In the genomic region with DNA sequence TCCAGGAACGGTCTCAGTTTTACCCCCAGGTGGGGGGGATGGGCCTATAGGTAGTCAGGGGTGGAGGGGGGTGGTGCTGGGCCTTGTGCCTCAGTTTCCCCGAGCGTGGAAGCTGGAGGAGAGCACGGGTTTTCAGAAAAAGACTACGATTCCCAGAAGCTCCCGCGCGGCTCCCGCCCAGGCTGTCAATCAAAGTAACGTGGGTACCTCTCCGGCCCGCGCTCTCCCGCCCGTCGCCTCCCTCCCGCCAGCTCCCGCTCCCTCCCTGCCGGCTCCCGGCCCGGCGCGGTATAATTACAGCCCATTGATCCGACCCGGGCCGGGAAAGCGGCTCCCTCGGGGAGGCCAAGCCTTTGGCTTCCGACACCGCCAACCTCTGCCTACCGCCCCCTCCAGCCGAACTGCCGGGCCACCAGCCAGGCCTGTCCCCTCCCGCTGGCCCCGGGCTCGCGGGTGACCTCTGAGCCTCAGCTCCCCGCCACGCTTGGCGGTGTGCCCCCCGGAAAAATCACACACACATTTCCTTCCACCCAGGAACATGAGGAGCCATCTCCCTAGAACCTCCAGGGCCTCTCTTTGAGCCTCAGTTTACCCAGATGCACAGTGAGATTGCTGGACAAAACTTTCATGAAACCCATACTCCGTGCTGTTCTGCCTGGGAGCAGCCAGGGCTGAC, we compare ENCODE assay signal across 1 cellular context.
TF ChIP-seq lines count a peak whose summit lies in the region.

No MANE protein-coding gene starts in this region.

TF ChIP-seq in IMR-90, 13 proteins besides CTCF, POLR2A, EP300 and RAD21 (continued from another document):
- TF ChIP-seq, protein P1, sequence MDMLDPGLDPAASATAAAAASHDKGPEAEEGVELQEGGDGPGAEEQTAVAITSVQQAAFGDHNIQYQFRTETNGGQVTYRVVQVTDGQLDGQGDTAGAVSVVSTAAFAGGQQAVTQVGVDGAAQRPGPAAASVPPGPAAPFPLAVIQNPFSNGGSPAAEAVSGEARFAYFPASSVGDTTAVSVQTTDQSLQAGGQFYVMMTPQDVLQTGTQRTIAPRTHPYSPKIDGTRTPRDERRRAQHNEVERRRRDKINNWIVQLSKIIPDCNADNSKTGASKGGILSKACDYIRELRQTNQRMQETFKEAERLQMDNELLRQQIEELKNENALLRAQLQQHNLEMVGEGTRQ (IDR thresholded peaks at IDR 0.05; ENCODE audit: low read depth, low read length) = peak; percentile 17; the same call in 1 of the 2 replicates
- TF ChIP-seq MXI1 (IDR thresholded peaks at IDR 0.05; ENCODE audit: borderline replicate concordance, low read depth, low read length) (no peak), RFX5 (IDR thresholded peaks at IDR 0.05; ENCODE audit: low read depth, low read length) (no peak), SMC3 (IDR thresholded peaks at IDR 0.05; ENCODE audit: low read depth, low read length) (no peak), FOS (IDR thresholded peaks at IDR 0.05; ENCODE audit: low read depth, low read length) (no peak), BHLHE40 (IDR thresholded peaks at IDR 0.05; ENCODE audit: low read depth, low read length) (0 out of 2 replicates have a peak, but pooled peaks have one; percentile 8), MAFK (IDR thresholded peaks at IDR 0.05; ENCODE audit: low read depth, low read length) (no peak)
